ENCODE assay signal across 8 cellular contexts in the genomic region with DNA sequence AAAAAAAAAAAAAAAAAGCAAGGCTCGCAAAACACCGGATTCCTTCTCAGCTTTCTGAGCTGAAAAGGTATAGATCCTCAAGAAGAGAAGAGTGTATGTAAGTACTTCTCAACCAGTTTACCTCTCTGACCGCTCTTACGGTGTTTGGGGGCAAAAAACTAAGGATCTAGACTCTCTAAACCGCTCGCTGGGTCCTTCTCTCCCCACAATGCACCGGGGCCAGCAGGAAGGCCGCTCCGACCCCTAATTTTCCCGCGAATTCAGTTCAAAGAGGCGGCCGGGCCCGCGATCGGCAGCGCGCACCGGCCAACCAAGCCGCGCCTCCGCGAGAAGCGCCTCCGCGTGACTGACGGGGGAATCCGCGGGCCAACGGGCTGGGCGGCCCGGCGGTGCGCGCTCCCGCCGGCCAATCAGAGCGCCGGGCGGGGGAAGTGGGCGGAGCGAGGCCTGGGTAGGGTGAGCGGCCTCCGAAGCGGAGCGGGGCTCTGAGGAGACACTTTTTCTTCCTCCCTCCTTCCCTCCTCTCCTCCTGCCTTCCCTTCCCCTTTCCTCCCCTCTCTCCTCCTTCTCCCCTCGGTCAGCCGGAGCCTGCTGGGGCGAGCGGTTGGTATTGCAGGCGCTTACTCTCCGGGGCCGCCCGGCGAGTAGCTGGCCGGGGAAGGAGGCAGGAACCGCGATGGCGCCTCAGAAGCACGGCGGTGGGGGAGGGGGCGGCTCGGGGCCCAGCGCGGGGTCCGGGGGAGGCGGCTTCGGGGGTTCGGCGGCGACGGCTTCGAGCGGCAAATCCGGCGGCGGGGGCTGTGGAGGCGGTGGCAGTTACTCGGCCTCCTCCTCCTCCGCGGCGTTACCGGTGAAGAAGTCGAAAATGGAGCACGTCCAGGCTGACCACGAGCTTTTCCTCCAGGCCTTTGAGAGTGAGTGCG.
DNase-seq lines count a peak whose midpoint lies in the region; ATAC-seq and TF ChIP-seq lines count a peak whose summit lies in the region.
"Not testable (repeated sequence)": the region's sequence is repeated elsewhere in the genome, so short reads cannot be mapped to it uniquely, and the experiment has no call there.

No MANE protein-coding gene starts in this region.

- peak overlapping the region; percentile 96 for H3K4me3 Mint-ChIP-seq in osteocyte (ENCODE audit: unreplicated experiment)

- H3K9me3 Mint-ChIP-seq in activated naive CD4-positive, alpha-beta T cell treated with anti-CD3 and anti-CD28 coated beads, Interleukin-2, amount 50 U/mL, for 72 hours; osteocyte (ENCODE audit: unreplicated experiment): not testable (repeated sequence)

- peaks cover 29% of the 10 kb centered on the region for H3K4me1 Mint-ChIP-seq in osteocyte (ENCODE audit: unreplicated experiment)

- peaks cover 8 to 16% of the 10 kb centered on the region in 2 donors for H3K36me3 Mint-ChIP-seq in activated naive CD4-positive, alpha-beta T cell treated with anti-CD3 and anti-CD28 coated beads, Interleukin-2, amount 50 U/mL, for 72 hours
- H3K36me3 Mint-ChIP-seq in osteocyte (ENCODE audit: unreplicated experiment), result not testable (repeated sequence)

- not testable (repeated sequence) for H3K36me3 ChIP-seq in suprapubic skin

- TF ChIP-seq POLR2A in suprapubic skin (IDR thresholded peaks at IDR 0.05), result peak; percentile 43 to 72

- intact Hi-C loops in head of caudate nucleus (cut with DNase I), result not testable (repeated sequence)

- under 1% methylated on average over 62 of the region's 87 CpGs for WGBS in suprapubic skin

- not testable (repeated sequence) for H3K27me3 Mint-ChIP-seq in osteocyte (ENCODE audit: unreplicated experiment)

- peak overlapping the region; percentile 92 to 98 for H3K27ac Mint-ChIP-seq in activated naive CD4-positive, alpha-beta T cell treated with anti-CD3 and anti-CD28 coated beads, Interleukin-2, amount 50 U/mL, for 72 hours
- peak overlapping the region; percentile 99 for H3K27ac Mint-ChIP-seq in osteocyte (ENCODE audit: unreplicated experiment)

- H3K9me3 ChIP-seq in suprapubic skin, result not testable (repeated sequence)

- TF ChIP-seq EP300 in suprapubic skin (IDR thresholded peaks at IDR 0.05), result not testable (repeated sequence)

- peaks cover 15% of the 10 kb centered on the region for H3K4me1 ChIP-seq in suprapubic skin

- DNase-seq in NCI-H1092 (lab: John Stamatoyannopoulos, UW) (peak; percentile 73), SKM-1 treated with dmso at 0.1 percent for 144 hours (lab: John Stamatoyannopoulos, UW; ENCODE audit: unreplicated experiment) (peak; percentile 71), head of caudate nucleus (peak in 41 of 42 donors; percentile 57 to 93 (median 83)), osteocyte (ENCODE audit: extremely low spot score, unreplicated experiment) (peak; percentile 96), suprapubic skin (ENCODE audit: low spot score in 2 of 2) (peak; percentile 84 to 87)
- DNase-seq in activated naive CD4-positive, alpha-beta T cell treated with anti-CD3 and anti-CD28 coated beads, Interleukin-2, amount 50 U/mL, for 72 hours (ENCODE audit: low spot score in 2 of 2), result peak; percentile 85

- not testable (repeated sequence) for H3K27me3 ChIP-seq in suprapubic skin

- peak; percentile 86 for ATAC-seq in HG02588 (IDR thresholded peaks at IDR 0.05; ENCODE audit: unreplicated experiment)
- peak; percentile 95 to 98 for ATAC-seq in activated naive CD4-positive, alpha-beta T cell treated with anti-CD3 and anti-CD28 coated beads, Interleukin-2, amount 50 U/mL, for 72 hours

- H3K27ac ChIP-seq in suprapubic skin, result peak overlapping the region; percentile 85

- not testable (repeated sequence) for TF ChIP-seq CTCF in osteocyte (IDR thresholded peaks at IDR 0.05); suprapubic skin (IDR thresholded peaks at IDR 0.05)

- H3K4me3 ChIP-seq in GM08714 (ENCODE audit: low read length) (peak overlapping the region; percentile 93), suprapubic skin (peak overlapping the region; percentile 78)

Comparison
In these comparisons a context has a peak if more than half of its experiments do, and no peak if none do; other contexts are left out.
1. Peak in every context shown above with its lines: DNase-seq, ATAC-seq, H3K4me3 ChIP-seq and H3K27ac ChIP-seq.